ENCODE assay signal across 11 cellular contexts in the genomic region with DNA sequence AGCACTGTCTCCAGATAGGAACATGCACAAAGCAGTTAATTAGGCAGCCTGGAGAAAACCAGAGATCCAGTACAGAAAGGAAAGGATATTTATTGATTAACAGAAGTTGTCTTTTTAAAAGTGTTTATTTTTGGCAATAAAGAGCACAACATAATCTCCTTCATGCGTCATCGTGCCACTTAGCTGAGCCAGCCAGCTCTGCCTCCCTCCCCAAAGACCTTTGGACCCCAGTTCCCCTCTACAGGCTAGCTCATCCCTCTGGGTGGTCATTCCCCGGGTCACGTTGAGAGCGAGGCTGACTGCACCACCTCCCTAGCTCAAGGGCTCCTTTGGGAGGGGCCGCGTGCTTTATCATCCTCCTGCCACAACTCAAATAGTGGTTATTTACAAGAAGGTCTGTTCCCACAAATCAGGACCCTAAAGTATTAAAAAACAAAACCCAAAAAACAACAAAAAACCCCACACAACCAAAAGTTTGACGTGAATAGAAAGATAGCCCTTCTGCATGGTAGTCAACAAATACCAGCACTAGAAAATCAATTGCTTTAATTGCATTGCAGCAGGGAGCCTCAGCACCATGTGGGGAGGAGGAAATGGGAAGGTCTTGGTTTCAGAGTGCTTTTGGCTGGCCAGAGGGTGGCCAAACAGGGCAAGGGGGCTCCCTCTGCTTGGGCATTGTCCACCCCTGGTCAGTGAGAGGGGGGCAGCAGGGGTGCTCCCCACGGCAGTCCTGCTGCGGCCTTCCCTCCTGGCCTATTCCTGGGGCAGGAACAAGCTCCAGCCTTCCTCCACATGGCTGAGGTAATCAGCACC. TPM values are rescaled to one million over a fixed set of nuclear protein-coding genes. Genes with fewer than 3 reads are reported as not detected.
DNase-seq lines count a peak whose midpoint lies in the region; ATAC-seq, FAIRE-seq and TF ChIP-seq lines count a peak whose summit lies in the region.
"Had no signal": no experiment of that assay in that cellular context is flagged by ENCODE, and none has a peak within 500 bp of the region (broad histone marks: within the 10 kb centered on the region; RNA-seq: fewer than 3 reads in every experiment).

No MANE protein-coding gene starts in this region.

- no peak overlapping the region for H2BK5ac ChIP-seq in H9 (ENCODE audit: insufficient read length, low read length)

- peaks cover 3% of the 10 kb centered on the region for H3K9me1 ChIP-seq in K562 (ENCODE audit: control insufficient read depth, insufficient read depth, low read length)

- H3K4me3 Mint-ChIP-seq in H9: peak overlapping the region; percentile 22 to 74; a peak in 4 of 5 replicates
- H3K4me3 Mint-ChIP-seq: CD4-positive, alpha-beta memory T cell had no signal

- no peak overlapping the region for H3K18ac ChIP-seq in H9 (ENCODE audit: insufficient read length, low read depth, low read length)

- no peak overlapping the region for H4K8ac ChIP-seq in H9 (replicated peaks; ENCODE audit: insufficient read length, low read depth, low read length)

- H3K56ac ChIP-seq in H9 (ENCODE audit: insufficient read length, low read depth, low read length): no peak overlapping the region

- no peak for TF ChIP-seq CTCF in A549 (IDR thresholded peaks at IDR 0.05)
- TF ChIP-seq CTCF in H9 (conservative IDR thresholded peaks at IDR 0.05): no peak
- no peak for TF ChIP-seq CTCF in K562 (IDR thresholded peaks at IDR 0.05 in 2 of 3, conservative IDR thresholded peaks at IDR 0.05 in 1 of 3; ENCODE audit: insufficient read depth in 2 of 3, low read depth in 1 of 3, low read length in 3 of 3)
- TF ChIP-seq CTCF in foreskin keratinocyte (conservative IDR thresholded peaks at IDR 0.05): no peak
- TF ChIP-seq CTCF in osteoblast (IDR thresholded peaks at IDR 0.05; ENCODE audit: extremely low read depth, low read depth, low read length): no peak

- CTCF ChIA-PET in A549 (lab: Yijun Ruan, JAX) (interaction anchor here (1.0 to 8.4 kb wide), 8 partner anchors 10 to 50 kb away, joined by 3 to 70 read pairs (median 6); a partner anchor contains a TSS), K562 (lab: Yijun Ruan, JAX; ENCODE audit: low intra/inter-chr PET ratio) (no interaction called here)

- POLR2A ChIA-PET in A549 (lab: Yijun Ruan, JAX) (interaction anchor here (0.5 to 3.0 kb wide), 6 partner anchors 9 to 40 kb away, joined by 3 to 25 read pairs (median 7); a partner anchor contains a TSS), K562 (lab: Yijun Ruan, JAX) (interaction anchor here (0.8 to 2.7 kb wide), 4 partner anchors 9 to 170 kb away, joined by 3 to 14 read pairs (median 5); a partner anchor contains a TSS)

- H2AFZ ChIP-seq in H9 (ENCODE audit: low read length) (no peak overlapping the region), K562 (ENCODE audit: low read depth, low read length) (no peak overlapping the region), osteoblast (ENCODE audit: low read length) (no peak overlapping the region)

- TF ChIP-seq RAD21 in A549 (conservative IDR thresholded peaks at IDR 0.05 in 1 of 2, IDR thresholded peaks at IDR 0.05 in 1 of 2) (0 out of 5 replicates have a peak, but pooled peaks of 1 of the 2 experiments have one; percentile 31), K562 (CRISPR knock-in tag; conservative IDR thresholded peaks at IDR 0.05 in 1 of 2, IDR thresholded peaks at IDR 0.05 in 1 of 2) (no peak)

- no peak overlapping the region for H3T11ph ChIP-seq in H9 (ENCODE audit: low read length)

- in situ Hi-C loops in K562 (cut with MboI): no loop called here

- H3K79me2 ChIP-seq in H9 (ENCODE audit: insufficient read depth, low read length) (no peaks in the 10 kb centered on the region), K562 (ENCODE audit: control insufficient read depth, insufficient read depth, low read length) (no peaks in the 10 kb centered on the region), osteoblast (ENCODE audit: insufficient read depth, low read length) (peaks cover 9% of the 10 kb centered on the region)

- H3K4me2 ChIP-seq in A549: peak overlapping the region; percentile 87
- no peak overlapping the region for H3K4me2 ChIP-seq in H9 (ENCODE audit: insufficient read depth, insufficient read length, low read length)
- H3K4me2 ChIP-seq in K562 (ENCODE audit: insufficient read depth, low read length): no peak overlapping the region
- no peak overlapping the region for H3K4me2 ChIP-seq in osteoblast (ENCODE audit: insufficient read depth, low read length)

- H2BK15ac ChIP-seq in H9 (ENCODE audit: low read depth, low read length): no peak overlapping the region

- ATAC-seq in A549 (peak; percentile 71 to 81), K562 (no peak), foreskin keratinocyte (no peak), HG02885 (IDR thresholded peaks at IDR 0.05; ENCODE audit: poor library complexity, unreplicated experiment) (no peak)

- TF ChIP-seq EP300 in A549 (IDR thresholded peaks at IDR 0.05) (peak; percentile 87 to 90; a peak in 4 of 5 replicates), K562 (IDR thresholded peaks at IDR 0.05; ENCODE audit: low read length) (no peak)

- H3K4me3 ChIP-seq in A549: peak overlapping the region; percentile 26; the same call in 1 of the 3 replicates
- H3K4me3 ChIP-seq in K562: no peak overlapping the region
- H3K4me3 ChIP-seq in mesodermal cell (ENCODE audit: extremely low read depth, insufficient read depth, low read length, poor library complexity, severe bottlenecking): no peak overlapping the region
- H3K4me3 ChIP-seq in osteoblast (ENCODE audit: insufficient read depth, low read length): no peak overlapping the region

- H3K14ac ChIP-seq in H9 (ENCODE audit: insufficient read depth, low read length): no peak overlapping the region; the same call in 1 of the 2 replicates

- DNase-seq in A549 (ENCODE audit: low read depth in 1 of 2, low spot score in 1 of 2): peak; percentile 93 to 97
- peak; percentile 43 for DNase-seq in H9
- DNase-seq in K562 (ENCODE audit: extremely low read depth in 1 of 4, low spot score in 3 of 4): no peak
- no peak for DNase-seq in foreskin keratinocyte
- no peak for DNase-seq in HCEC 1CT
- DNase-seq in osteoblast (ENCODE audit: insufficient read length, low spot score, missing footprints): no peak
- DNase-seq: activated effector memory CD4-positive, alpha-beta T cell treated with anti-CD3 and anti-CD28 coated beads, Interleukin-2, amount 50 U/mL, for 16 hours; CD4-positive, alpha-beta memory T cell; NCI-H187 treated with DMSO at 0.1 percent for 48 hours had no signal

- no peak overlapping the region for H3K9ac ChIP-seq in H9 (ENCODE audit: extremely low read depth, insufficient read length, low read length)
- H3K9ac ChIP-seq in K562 (ENCODE audit: insufficient read depth in 1 of 2, low read depth in 2 of 2, low read length in 2 of 2): no peak overlapping the region; a peak in 1 of 4 replicates

- H3K9me3 Mint-ChIP-seq in H9: no peaks in the 10 kb centered on the region

- H2BK120ac ChIP-seq in H9 (ENCODE audit: low read depth, low read length, poor library complexity, severe bottlenecking): no peak overlapping the region

- no peak overlapping the region for H4K5ac ChIP-seq in H9 (ENCODE audit: insufficient read length, low read depth, low read length)

- H2BK20ac ChIP-seq in H9 (ENCODE audit: low read depth, low read length, poor library complexity, severe bottlenecking): no peak overlapping the region

- no peak overlapping the region for H2AK5ac ChIP-seq in H9 (ENCODE audit: insufficient read length, low read length)

- H3K27ac Mint-ChIP-seq in H9: peak overlapping the region; percentile 17 to 86 (median 79); a peak in 6 of 7 replicates

- no peak overlapping the region for H2BK12ac ChIP-seq in H9 (ENCODE audit: insufficient read length, low read depth, low read length)

- H3K4me1 ChIP-seq in A549: peaks cover 97% of the 10 kb centered on the region
- peaks cover 14% of the 10 kb centered on the region; the same call in 1 of the 2 replicates for H3K4me1 ChIP-seq in H9 (ENCODE audit: insufficient read depth, low read length)
- peaks cover 11 to 20% of the 10 kb centered on the region in 2 experiments for H3K4me1 ChIP-seq in K562 (replicated peaks in 1 of 2; ENCODE audit: control insufficient read depth in 2 of 2, insufficient read depth in 2 of 2, low read length in 2 of 2)
- peaks cover 9% of the 10 kb centered on the region for H3K4me1 ChIP-seq in mesodermal cell (ENCODE audit: control insufficient read depth, insufficient read depth, low read length, poor library complexity, severe bottlenecking)
- no peaks in the 10 kb centered on the region for H3K4me1 ChIP-seq in foreskin keratinocyte
- no peaks in the 10 kb centered on the region for H3K4me1 ChIP-seq in osteoblast (ENCODE audit: insufficient read depth, low read length)

- H3K27me3 ChIP-seq in H9 (ENCODE audit: insufficient read depth, low read length) (no peaks in the 10 kb centered on the region), K562 (ENCODE audit: control insufficient read depth in 2 of 2, insufficient read depth in 2 of 2, low read length in 2 of 2) (no peaks in the 10 kb centered on the region), foreskin keratinocyte (no peaks in the 10 kb centered on the region), osteoblast (ENCODE audit: insufficient read depth, low read length) (no peaks in the 10 kb centered on the region)

- peaks cover 25 to 37% of the 10 kb centered on the region in 2 experiments for H3K4me1 Mint-ChIP-seq in H9

- H4K91ac ChIP-seq in H9 (ENCODE audit: insufficient read length, low read depth, low read length): no peak overlapping the region

- intact Hi-C loops in K562 (cut with micrococcal nuclease): no loop called here

- peaks cover 69% of the 10 kb centered on the region for H3K36me3 ChIP-seq in K562 (ENCODE audit: control insufficient read depth, insufficient read depth, low read length)
- H3K36me3 ChIP-seq in mesodermal cell (ENCODE audit: control insufficient read depth, insufficient read depth, low read length): peaks cover 95% of the 10 kb centered on the region
- H3K36me3 ChIP-seq in osteoblast (ENCODE audit: insufficient read depth, low read length): peaks cover 74% of the 10 kb centered on the region

- peaks cover 29 to 56% (median 48%) of the 10 kb centered on the region in 3 experiments for H3K36me3 Mint-ChIP-seq in H9 (ENCODE audit: insufficient read depth in 1 of 3, low read depth in 3 of 3)

- no peak for TF ChIP-seq POLR2A in A549 (IDR thresholded peaks at IDR 0.05; ENCODE audit: low read length)
- peak; percentile 45 for TF ChIP-seq POLR2A in K562 (conservative IDR thresholded peaks at IDR 0.05)

- no peaks in the 10 kb centered on the region for H3K23me2 ChIP-seq in H9 (ENCODE audit: insufficient read length, low read depth, low read length, poor library complexity, severe bottlenecking)

- WGBS in A549 (ENCODE audit: missing lambda C conversion rate): 4% methylated on average over 10 of the region's 10 CpGs
- WGBS in H9 (ENCODE audit: extremely low coverage, insufficient read length, low lambda C conversion rate): no CpG with 5 or more reads among the region's 10 CpGs
- 81% methylated on average over 10 of the region's 10 CpGs for WGBS in K562 (ENCODE audit: insufficient coverage, low coverage, missing lambda C conversion rate)
- 46 to 67% methylated on average over 1 to 6 of the region's 10 CpGs for WGBS in mesodermal cell (ENCODE audit: insufficient coverage in 2 of 2), 2 experiments

- no peaks in the 10 kb centered on the region for H4K20me1 ChIP-seq in H9 (ENCODE audit: control insufficient read depth, insufficient read depth, insufficient read length)
- H4K20me1 ChIP-seq in K562 (replicated peaks; ENCODE audit: control insufficient read depth, insufficient read depth, low read length): 0 out of 2 replicates have a peak, but pooled peaks cover 4% of the 10 kb centered on the region
- peaks cover 40% of the 10 kb centered on the region for H4K20me1 ChIP-seq in osteoblast (ENCODE audit: insufficient read depth, low read length)

- no peak overlapping the region for H3K23ac ChIP-seq in H9 (ENCODE audit: insufficient read length, low read depth, low read length)

- H3K9me3 ChIP-seq in A549 (no peaks in the 10 kb centered on the region), H9 (ENCODE audit: control insufficient read depth, low read depth, low read length) (no peaks in the 10 kb centered on the region), K562 (replicated peaks; ENCODE audit: control insufficient read depth, insufficient read depth, low read depth, low read length) (no peaks in the 10 kb centered on the region), mesodermal cell (ENCODE audit: control insufficient read depth, low read length) (no peaks in the 10 kb centered on the region), osteoblast (ENCODE audit: low read depth, low read length) (no peaks in the 10 kb centered on the region)

- no peaks in the 10 kb centered on the region for H3K79me1 ChIP-seq in H9 (ENCODE audit: insufficient read depth, low read depth, low read length, poor library complexity, severe bottlenecking)

- H3K4ac ChIP-seq in H9 (ENCODE audit: low read depth, low read length): no peak overlapping the region

- H3K27me3 Mint-ChIP-seq in H9 (ENCODE audit: low read depth): no peaks in the 10 kb centered on the region
- H3K27me3 Mint-ChIP-seq: CD4-positive, alpha-beta memory T cell had no signal

- peak overlapping the region; percentile 96 to 98 for H3K27ac ChIP-seq in A549
- H3K27ac ChIP-seq in H9 (ENCODE audit: insufficient read length, low read depth, low read length): peak overlapping the region; percentile 28
- no peak overlapping the region for H3K27ac ChIP-seq in K562 (ENCODE audit: extremely low read depth, low read depth, low read length)
- H3K27ac ChIP-seq in mesodermal cell (ENCODE audit: low read depth, low read length, severe bottlenecking): peak overlapping the region; percentile 46
- H3K27ac ChIP-seq in foreskin keratinocyte: no peak overlapping the region
- H3K27ac ChIP-seq in osteoblast (ENCODE audit: low read depth, low read length): no peak overlapping the region

- peak; percentile 65 for FAIRE-seq in A549 (lab: Jason Lieb, UNC)
- no peak for FAIRE-seq in K562 (lab: Jason Lieb, UNC)

- BruUV-seq in K562 (replicated peaks; lab: Mats Ljungman, UMichigan): no TSS peak

RNA-seq across cellular contexts. Expression of a gene that starts 9.6 kb away (rescaled TPM):
- 229 and 259 TPM in 2 replicates for polyA plus RNA-seq in A549 (2011; rRNA removed)
- polyA plus RNA-seq in A549 (2012; cell fraction: cytosol; rRNA removed): 181 and 221 TPM in 2 replicates
- 135 and 142 TPM in 2 replicates for polyA plus RNA-seq in A549 (2012; cell fraction: nucleus; rRNA removed)
- 141 to 148 TPM (median 146 TPM) in 3 replicates for polyA plus RNA-seq in A549 (2017; fragmentation: RNase III; extraction: RNeasy Plus Mini Kit Qiagen cat#74134 plus additional on column Dnase treatment)
- 327 and 401 TPM in 2 replicates for polyA minus RNA-seq in A549 (2011; rRNA and poly(A)+ RNA removed)
- total RNA-seq in H9 (2021): 85.6 and 86.0 TPM in 2 replicates
- total RNA-seq in K562 (2011; cell fraction: chromatin; rRNA removed; ENCODE audit: low replicate concordance): 125 and 216 TPM in 2 replicates
- total RNA-seq in K562 (2011; cell fraction: nucleolus; rRNA removed): 143 and 160 TPM in 2 replicates
- 131 and 142 TPM in 2 replicates for total RNA-seq in K562 (2011; cell fraction: nucleoplasm; rRNA removed)
- 131 and 139 TPM in 2 replicates for total RNA-seq in K562 (2014; rRNA removed)
- 89.3 and 90.1 TPM in 2 replicates for total RNA-seq in K562 (2014; rRNA removed; fragmentation: Illumina TruSeq; extraction: Trizol)
- total RNA-seq in K562 (2015; rRNA removed; fragmentation: Illumina TruSeq; extraction: Trizol): 92.3 and 93.9 TPM in 2 replicates
- total RNA-seq in K562 (2021): 77.2 and 84.5 TPM in 2 replicates
- polyA plus RNA-seq in K562 (2011; rRNA removed): 163 and 170 TPM in 2 replicates
- 234 and 242 TPM in 2 replicates for polyA plus RNA-seq in K562 (2011; cell fraction: cytosol; rRNA removed)
- polyA plus RNA-seq in K562 (2011; cell fraction: nucleus; rRNA removed): 143 and 206 TPM in 2 replicates
- polyA plus RNA-seq in K562 (2012): 79.8 and 97.9 TPM in 2 replicates
- 107 and 131 TPM in 2 replicates for polyA plus RNA-seq in K562 (2014; fragmentation: Illumina TruSeq; extraction: Trizol)
- 10 to 100 TPM; 70.3 to 87.4 TPM for polyA plus RNA-seq in K562 (2014; fragmentation: Nextera tagmentation; extraction: Ambion mirVana)
- polyA plus RNA-seq in K562 (2014; rRNA removed): 97.5 and 108 TPM in 2 replicates
- 176 and 218 TPM in 2 replicates for polyA minus RNA-seq in K562 (2011; rRNA and poly(A)+ RNA removed)
- polyA minus RNA-seq in K562 (2011; cell fraction: cytosol; rRNA and poly(A)+ RNA removed): 109 TPM in 2 replicates
- 69.1 and 102 TPM in 2 replicates for polyA minus RNA-seq in K562 (2011; cell fraction: nucleus; rRNA and poly(A)+ RNA removed)
- polyA plus RNA-seq in mesodermal cell (2013, experiment 1 of 2): 107 TPM
- 90.5 TPM for polyA plus RNA-seq in mesodermal cell (2013, experiment 2 of 2)
- 57.8 and 58.3 TPM in 2 replicates for total RNA-seq in foreskin keratinocyte
- polyA plus RNA-seq in foreskin keratinocyte: 49.8 and 55.8 TPM in 2 replicates
- 95.2 and 97.8 TPM in 2 replicates for total RNA-seq in osteoblast

RNA-seq across cellular contexts. Expression of a gene that starts 14.2 kb away (rescaled TPM):
- polyA plus RNA-seq in A549 (2011; rRNA removed): 85.4 and 93.2 TPM in 2 replicates
- polyA plus RNA-seq in A549 (2012; cell fraction: cytosol; rRNA removed): 76.5 and 94.3 TPM in 2 replicates
- polyA plus RNA-seq in A549 (2012; cell fraction: nucleus; rRNA removed): 99.2 and 102 TPM in 2 replicates
- 51.9 to 70.3 TPM (median 65.2 TPM) in 3 replicates for polyA plus RNA-seq in A549 (2017; fragmentation: RNase III; extraction: RNeasy Plus Mini Kit Qiagen cat#74134 plus additional on column Dnase treatment)
- polyA minus RNA-seq in A549 (2011; rRNA and poly(A)+ RNA removed): 103 and 109 TPM in 2 replicates
- 13.1 and 13.2 TPM in 2 replicates for total RNA-seq in H9 (2021)
- 3.9 and 13.2 TPM in 2 replicates for total RNA-seq in K562 (2011; cell fraction: chromatin; rRNA removed; ENCODE audit: low replicate concordance)
- total RNA-seq in K562 (2011; cell fraction: nucleolus; rRNA removed): 9.2 and 12.2 TPM in 2 replicates
- 6.3 and 7.6 TPM in 2 replicates for total RNA-seq in K562 (2011; cell fraction: nucleoplasm; rRNA removed)
- total RNA-seq in K562 (2014; rRNA removed): 14.4 and 18.9 TPM in 2 replicates
- 2.3 and 3.2 TPM in 2 replicates for total RNA-seq in K562 (2014; rRNA removed; fragmentation: Illumina TruSeq; extraction: Trizol)
- 8.3 and 9.3 TPM in 2 replicates for total RNA-seq in K562 (2015; rRNA removed; fragmentation: Illumina TruSeq; extraction: Trizol)
- 11.0 and 11.4 TPM in 2 replicates for total RNA-seq in K562 (2021)
- polyA plus RNA-seq in K562 (2011; rRNA removed): 10.8 and 11.3 TPM in 2 replicates
- 14.0 and 19.6 TPM in 2 replicates for polyA plus RNA-seq in K562 (2011; cell fraction: cytosol; rRNA removed)
- polyA plus RNA-seq in K562 (2011; cell fraction: nucleus; rRNA removed): 23.7 and 31.1 TPM in 2 replicates
- polyA plus RNA-seq in K562 (2012): 10.2 and 13.2 TPM in 2 replicates
- 6.5 and 9.5 TPM in 2 replicates for polyA plus RNA-seq in K562 (2014; fragmentation: Illumina TruSeq; extraction: Trizol)
- polyA plus RNA-seq in K562 (2014; fragmentation: Nextera tagmentation; extraction: Ambion mirVana): under 1 TPM; 0.10 TPM
- polyA plus RNA-seq in K562 (2014; rRNA removed): 12.4 and 16.4 TPM in 2 replicates
- polyA minus RNA-seq in K562 (2011; rRNA and poly(A)+ RNA removed): 3.6 and 5.5 TPM in 2 replicates
- 5.9 and 6.1 TPM in 2 replicates for polyA minus RNA-seq in K562 (2011; cell fraction: cytosol; rRNA and poly(A)+ RNA removed)
- 5.2 and 5.3 TPM in 2 replicates for polyA minus RNA-seq in K562 (2011; cell fraction: nucleus; rRNA and poly(A)+ RNA removed)
- polyA plus RNA-seq in mesodermal cell (2013, experiment 1 of 2): 710 TPM
- polyA plus RNA-seq in mesodermal cell (2013, experiment 2 of 2): 670 TPM
- total RNA-seq in foreskin keratinocyte: 12.8 and 15.8 TPM in 2 replicates
- polyA plus RNA-seq in foreskin keratinocyte: 10.4 and 13.8 TPM in 2 replicates
- 27.1 and 29.0 TPM in 2 replicates for total RNA-seq in osteoblast

RNA-seq across cellular contexts. Expression of a gene that starts 24.8 kb away (rescaled TPM):
- 109 and 130 TPM in 2 replicates for polyA plus RNA-seq in A549 (2011; rRNA removed)
- 91.1 and 99.7 TPM in 2 replicates for polyA plus RNA-seq in A549 (2012; cell fraction: cytosol; rRNA removed)
- polyA plus RNA-seq in A549 (2012; cell fraction: nucleus; rRNA removed): 90.2 and 108 TPM in 2 replicates
- polyA plus RNA-seq in A549 (2017; fragmentation: RNase III; extraction: RNeasy Plus Mini Kit Qiagen cat#74134 plus additional on column Dnase treatment): 46.2 to 48.0 TPM (median 47.2 TPM) in 3 replicates
- polyA minus RNA-seq in A549 (2011; rRNA and poly(A)+ RNA removed): 81.0 and 97.4 TPM in 2 replicates
- 31.7 and 32.9 TPM in 2 replicates for total RNA-seq in H9 (2021)
- total RNA-seq in K562 (2011; cell fraction: chromatin; rRNA removed; ENCODE audit: low replicate concordance): 89.8 and 122 TPM in 2 replicates
- 76.9 and 77.6 TPM in 2 replicates for total RNA-seq in K562 (2011; cell fraction: nucleolus; rRNA removed)
- 91.4 and 128 TPM in 2 replicates for total RNA-seq in K562 (2011; cell fraction: nucleoplasm; rRNA removed)
- 74.4 and 98.2 TPM in 2 replicates for total RNA-seq in K562 (2014; rRNA removed)
- 62.5 and 65.5 TPM in 2 replicates for total RNA-seq in K562 (2014; rRNA removed; fragmentation: Illumina TruSeq; extraction: Trizol)
- total RNA-seq in K562 (2015; rRNA removed; fragmentation: Illumina TruSeq; extraction: Trizol): 68.9 and 71.4 TPM in 2 replicates
- total RNA-seq in K562 (2021): 63.3 and 63.7 TPM in 2 replicates
- 139 and 143 TPM in 2 replicates for polyA plus RNA-seq in K562 (2011; rRNA removed)
- 148 and 155 TPM in 2 replicates for polyA plus RNA-seq in K562 (2011; cell fraction: cytosol; rRNA removed)
- 246 and 249 TPM in 2 replicates for polyA plus RNA-seq in K562 (2011; cell fraction: nucleus; rRNA removed)
- polyA plus RNA-seq in K562 (2012): 62.1 and 66.0 TPM in 2 replicates
- polyA plus RNA-seq in K562 (2014; fragmentation: Illumina TruSeq; extraction: Trizol): 92.0 and 110 TPM in 2 replicates
- polyA plus RNA-seq in K562 (2014; fragmentation: Nextera tagmentation; extraction: Ambion mirVana): 10 to 100 TPM; 35.0 to 55.2 TPM
- polyA plus RNA-seq in K562 (2014; rRNA removed): 84.2 and 102 TPM in 2 replicates
- polyA minus RNA-seq in K562 (2011; rRNA and poly(A)+ RNA removed): 93.4 and 108 TPM in 2 replicates
- polyA minus RNA-seq in K562 (2011; cell fraction: cytosol; rRNA and poly(A)+ RNA removed): 34.5 and 39.3 TPM in 2 replicates
- polyA minus RNA-seq in K562 (2011; cell fraction: nucleus; rRNA and poly(A)+ RNA removed): 46.4 and 57.6 TPM in 2 replicates
- polyA plus RNA-seq in mesodermal cell (2013, experiment 1 of 2): 32.8 TPM
- polyA plus RNA-seq in mesodermal cell (2013, experiment 2 of 2): 34.7 TPM
- 40.1 and 42.0 TPM in 2 replicates for total RNA-seq in foreskin keratinocyte
- 38.6 and 44.5 TPM in 2 replicates for polyA plus RNA-seq in foreskin keratinocyte
- 38.6 and 39.8 TPM in 2 replicates for total RNA-seq in osteoblast

RNA-seq across cellular contexts. Expression of a gene that starts 24.9 kb away (rescaled TPM):
- polyA plus RNA-seq in A549 (2011; rRNA removed): 101 and 114 TPM in 2 replicates
- polyA plus RNA-seq in A549 (2012; cell fraction: cytosol; rRNA removed): 66.5 and 75.6 TPM in 2 replicates
- polyA plus RNA-seq in A549 (2012; cell fraction: nucleus; rRNA removed): 49.6 and 75.2 TPM in 2 replicates
- polyA plus RNA-seq in A549 (2017; fragmentation: RNase III; extraction: RNeasy Plus Mini Kit Qiagen cat#74134 plus additional on column Dnase treatment): 69.1 to 75.0 TPM (median 71.5 TPM) in 3 replicates
- 49.6 and 60.0 TPM in 2 replicates for polyA minus RNA-seq in A549 (2011; rRNA and poly(A)+ RNA removed)
- 82.8 and 85.3 TPM in 2 replicates for total RNA-seq in H9 (2021)
- 76.1 and 94.2 TPM in 2 replicates for total RNA-seq in K562 (2011; cell fraction: chromatin; rRNA removed; ENCODE audit: low replicate concordance)
- 47.2 and 48.7 TPM in 2 replicates for total RNA-seq in K562 (2011; cell fraction: nucleolus; rRNA removed)
- 57.9 and 64.7 TPM in 2 replicates for total RNA-seq in K562 (2011; cell fraction: nucleoplasm; rRNA removed)
- 79.2 and 100 TPM in 2 replicates for total RNA-seq in K562 (2014; rRNA removed)
- 78.2 and 83.6 TPM in 2 replicates for total RNA-seq in K562 (2014; rRNA removed; fragmentation: Illumina TruSeq; extraction: Trizol)
- 71.8 and 74.6 TPM in 2 replicates for total RNA-seq in K562 (2015; rRNA removed; fragmentation: Illumina TruSeq; extraction: Trizol)
- 95.7 and 102 TPM in 2 replicates for total RNA-seq in K562 (2021)
- 98.1 and 104 TPM in 2 replicates for polyA plus RNA-seq in K562 (2011; rRNA removed)
- polyA plus RNA-seq in K562 (2011; cell fraction: cytosol; rRNA removed): 79.8 and 91.8 TPM in 2 replicates
- 64.2 and 65.5 TPM in 2 replicates for polyA plus RNA-seq in K562 (2011; cell fraction: nucleus; rRNA removed)
- 59.6 and 73.4 TPM in 2 replicates for polyA plus RNA-seq in K562 (2012)
- 85.8 and 87.4 TPM in 2 replicates for polyA plus RNA-seq in K562 (2014; fragmentation: Illumina TruSeq; extraction: Trizol)
- 100 to 1,000 TPM; 256 to 263 TPM for polyA plus RNA-seq in K562 (2014; fragmentation: Nextera tagmentation; extraction: Ambion mirVana)
- polyA plus RNA-seq in K562 (2014; rRNA removed): 68.3 and 72.8 TPM in 2 replicates
- polyA minus RNA-seq in K562 (2011; rRNA and poly(A)+ RNA removed): 67.4 and 77.9 TPM in 2 replicates
- polyA minus RNA-seq in K562 (2011; cell fraction: cytosol; rRNA and poly(A)+ RNA removed): 23.9 and 35.3 TPM in 2 replicates
- polyA minus RNA-seq in K562 (2011; cell fraction: nucleus; rRNA and poly(A)+ RNA removed): 14.1 and 24.7 TPM in 2 replicates
- 64.5 TPM for polyA plus RNA-seq in mesodermal cell (2013, experiment 1 of 2)
- 59.6 TPM for polyA plus RNA-seq in mesodermal cell (2013, experiment 2 of 2)
- 49.2 and 56.6 TPM in 2 replicates for total RNA-seq in foreskin keratinocyte
- 51.3 and 56.7 TPM in 2 replicates for polyA plus RNA-seq in foreskin keratinocyte
- total RNA-seq in osteoblast: 39.8 and 45.1 TPM in 2 replicates

Comparison
In these comparisons a context has a peak if more than half of its experiments do, and no peak if none do; other contexts are left out.
1. ATAC-seq: peak in A549 (2 of 2); none in K562 (single experiment), foreskin keratinocyte (single experiment) and HG02885 (single experiment).
2. DNase-seq: peak in A549 (2 of 2) and H9 (single experiment); none in K562 (0 of 4), foreskin keratinocyte (0 of 2), HCEC 1CT (single experiment) and osteoblast (single experiment).
3. H3K27ac ChIP-seq: peak in A549 (2 of 2), H9 (single experiment) and mesodermal cell (single experiment); none in K562 (single experiment), foreskin keratinocyte (single experiment) and osteoblast (single experiment).